14 cellular contexts compared by ENCODE assay signal in genomic region chr6:54031194-54031593, GRCh38.
"Had no signal": no experiment of that assay in that cellular context is flagged by ENCODE, and none has a peak within 500 bp of the region (broad histone marks: within the 10 kb centered on the region; RNA-seq: fewer than 3 reads in every experiment).

No MANE protein-coding gene starts in this region.

- H3K27me3 ChIP-seq: ascending aorta, right lobe of liver, spleen had no signal

- DNase-seq: activated CD4-positive, alpha-beta T cell treated with anti-CD3 and anti-CD28 coated beads, Interleukin-2, amount 10 ng/mL, durations not matched to agents 24 days and 14 days; activated CD4-positive, CD25-positive, alpha-beta regulatory T cell; activated CD8-positive, alpha-beta memory T cell treated with anti-CD3 and anti-CD28 coated beads for 24 hours; activated naive CD4-positive, alpha-beta T cell treated with Interleukin-2 at 50 U/mL for 16 hours; activated T-cell treated with anti-CD3 and anti-CD28 coated beads for 4 hours; hippocampal formation; kidney; occipital lobe; right lobe of liver; spleen; stimulated activated naive CD8-positive, alpha-beta T cell treated with anti-CD3 and anti-CD28 coated beads, Interleukin-15, amount 100 ng/mL, for 72 hours had no signal

- H3K4me3 ChIP-seq: ascending aorta, right lobe of liver, spleen had no signal

- H3K4me1 ChIP-seq: ascending aorta, spleen had no signal

- ATAC-seq: natural killer cell treated with Interleukin-12 subunit alpha and Interleukin-12 subunit beta and Interleukin-15 and Interleukin-18, amount 100 ng/mL, for 72 hours; right lobe of liver; stimulated activated naive CD8-positive, alpha-beta T cell treated with anti-CD3 and anti-CD28 coated beads, Interleukin-15, amount 100 ng/mL, for 72 hours had no signal

- FAIRE-seq: kidney had no signal

- H3K27ac ChIP-seq: ascending aorta, epithelial cell of prostate, right lobe of liver, spleen had no signal

- H3K36me3 ChIP-seq: ascending aorta, right lobe of liver, spleen had no signal

- H3K9me3 ChIP-seq: ascending aorta, right lobe of liver, spleen had no signal
